ENCODE assay signal across 18 cellular contexts in genomic region chr5:151454166-151454565, GRCh38. TPM values are rescaled to one million over a fixed set of nuclear protein-coding genes. Genes with fewer than 3 reads are reported as not detected.
DNase-seq lines count a peak whose midpoint lies in the region; ATAC-seq and TF ChIP-seq lines count a peak whose summit lies in the region.
"Had no signal": no experiment of that assay in that cellular context is flagged by ENCODE, and none has a peak within 500 bp of the region (broad histone marks: within the 10 kb centered on the region; RNA-seq: fewer than 3 reads in every experiment).

No MANE protein-coding gene starts in this region.

- no peak for ATAC-seq in left lobe of liver
- ATAC-seq: effector memory CD8-positive, alpha-beta T cell; Panc1 had no signal

- H3K9me3 ChIP-seq in osteoblast (ENCODE audit: low read depth, low read length): no peaks in the 10 kb centered on the region
- no peaks in the 10 kb centered on the region for H3K9me3 ChIP-seq in ovary
- no peaks in the 10 kb centered on the region for H3K9me3 ChIP-seq in CD8-positive, alpha-beta memory T cell (ENCODE audit: low read length)
- H3K9me3 ChIP-seq: sigmoid colon had no signal

- no peaks in the 10 kb centered on the region for H3K9me3 Mint-ChIP-seq in CD8-positive, alpha-beta memory T cell
- H3K9me3 Mint-ChIP-seq: effector memory CD8-positive, alpha-beta T cell; neural crest cell had no signal

- peaks cover 0 to 13% (median 3%) of the 10 kb centered on the region in 3 donors for H3K36me3 Mint-ChIP-seq in CD8-positive, alpha-beta memory T cell

- H3K4me3 Mint-ChIP-seq in CD8-positive, alpha-beta memory T cell: no peak overlapping the region
- H3K4me3 Mint-ChIP-seq: effector memory CD8-positive, alpha-beta T cell; neural crest cell had no signal

- no peak overlapping the region for H3K4me2 ChIP-seq in osteoblast (ENCODE audit: insufficient read depth, low read length)

- no peaks in the 10 kb centered on the region for H3K27me3 Mint-ChIP-seq in CD8-positive, alpha-beta memory T cell
- H3K27me3 Mint-ChIP-seq: effector memory CD8-positive, alpha-beta T cell had no signal

- peak overlapping the region; percentile 35 for H3K27ac ChIP-seq in angular gyrus (ENCODE audit: low read depth, low read length)
- H3K27ac ChIP-seq in osteoblast (ENCODE audit: low read depth, low read length): no peak overlapping the region
- no peak overlapping the region for H3K27ac ChIP-seq in ovary
- no peak overlapping the region for H3K27ac ChIP-seq in CD8-positive, alpha-beta memory T cell (ENCODE audit: low read depth, low read length)
- H3K27ac ChIP-seq: sigmoid colon had no signal

- no peak overlapping the region for H3K27ac Mint-ChIP-seq in CD8-positive, alpha-beta memory T cell
- H3K27ac Mint-ChIP-seq: effector memory CD8-positive, alpha-beta T cell had no signal

- no peak overlapping the region for H3K4me3 ChIP-seq in LNCaP clone FGC (ENCODE audit: low read depth, low read length)
- H3K4me3 ChIP-seq in osteoblast (ENCODE audit: insufficient read depth, low read length): no peak overlapping the region
- no peak overlapping the region for H3K4me3 ChIP-seq in ovary
- H3K4me3 ChIP-seq in CD8-positive, alpha-beta memory T cell (ENCODE audit: low read length): no peak overlapping the region
- H3K4me3 ChIP-seq: lung, sigmoid colon had no signal

- intact Hi-C loops in ovary (cut with DNase I): loop anchor here in 2 of 4 donors (5.0 to 10.0 kb wide), 2 partner anchors 198 to 291 kb away; no protein-coding TSS in a partner anchor

- H3K27me3 ChIP-seq in osteoblast (ENCODE audit: insufficient read depth, low read length) (no peaks in the 10 kb centered on the region), ovary (no peaks in the 10 kb centered on the region)
- no peaks in the 10 kb centered on the region for H3K27me3 ChIP-seq in CD8-positive, alpha-beta memory T cell (ENCODE audit: insufficient read depth, low read length, poor library complexity, severe bottlenecking)
- H3K27me3 ChIP-seq: sigmoid colon had no signal

- H2AFZ ChIP-seq in osteoblast (ENCODE audit: low read length): no peak overlapping the region

- H3K79me2 ChIP-seq in osteoblast (ENCODE audit: insufficient read depth, low read length): peaks cover 60% of the 10 kb centered on the region

- TF ChIP-seq CTCF in LNCaP clone FGC (IDR thresholded peaks at IDR 0.05; ENCODE audit: control insufficient read depth, extremely low read depth, insufficient read depth) (no peak), osteoblast (IDR thresholded peaks at IDR 0.05; ENCODE audit: extremely low read depth, low read depth, low read length) (no peak), ovary (IDR thresholded peaks at IDR 0.05) (no peak)

- H3K4me1 ChIP-seq in osteoblast (ENCODE audit: insufficient read depth, low read length): peaks cover 12% of the 10 kb centered on the region
- peaks cover 2% of the 10 kb centered on the region for H3K4me1 ChIP-seq in ovary (ENCODE audit: insufficient read depth)
- H3K4me1 ChIP-seq in CD8-positive, alpha-beta memory T cell (ENCODE audit: insufficient read depth, low read length): no peaks in the 10 kb centered on the region

- CTCF ChIA-PET in CD8-positive, alpha-beta memory T cell (lab: Charles Lee): no interaction called here

- peaks cover 6 to 7% (median 7%) of the 10 kb centered on the region in 3 donors for H3K4me1 Mint-ChIP-seq in CD8-positive, alpha-beta memory T cell

- H3K36me3 ChIP-seq in osteoblast (ENCODE audit: insufficient read depth, low read length) (no peaks in the 10 kb centered on the region), ovary (no peaks in the 10 kb centered on the region)
- no peaks in the 10 kb centered on the region for H3K36me3 ChIP-seq in CD8-positive, alpha-beta memory T cell (ENCODE audit: insufficient read depth, low read length)
- H3K36me3 ChIP-seq: sigmoid colon had no signal

- peak; percentile 69 for DNase-seq in ELF-1 (ENCODE audit: low read depth, low spot score)
- DNase-seq in LNCaP clone FGC (ENCODE audit: low read depth): peak; percentile 77
- DNase-seq in osteoblast (ENCODE audit: insufficient read length, low spot score, missing footprints): peak; percentile 34
- no peak for DNase-seq in ovary
- no peak for DNase-seq in left lobe of liver (ENCODE audit: low spot score)
- no peak for DNase-seq in NCI-H2227 treated with DMSO at 0.1 percent for 48 hours (lab: John Stamatoyannopoulos, UW)
- no peak for DNase-seq in CD8-positive, alpha-beta memory T cell
- DNase-seq: activated naive CD4-positive, alpha-beta T cell treated with anti-CD3 and anti-CD28 coated beads, Interleukin-2, amount 50 U/mL, for 16 hours; AML-193; DMS 273 treated with DMSO at 0.1 percent for 48 hours; effector memory CD8-positive, alpha-beta T cell; sigmoid colon; stimulated activated CD4-positive, alpha-beta T cell treated with anti-CD3 and anti-CD28 coated beads, Interleukin-4, amount 100 ng/mL, for 4 hours; T-helper 1 cell had no signal

- no peak for TF ChIP-seq POLR2A in ovary (IDR thresholded peaks at IDR 0.05)

- TF ChIP-seq EP300 in ovary (IDR thresholded peaks at IDR 0.05): no peak

- POLR2A ChIA-PET in CD8-positive, alpha-beta memory T cell (lab: Charles Lee): no interaction called here

- WGBS in ovary, 3 donors: 92 to 96% (median 93%) methylated on average over 2 of the region's 2 CpGs

- no peaks in the 10 kb centered on the region for H4K20me1 ChIP-seq in osteoblast (ENCODE audit: insufficient read depth, low read length)

RNA-seq across cellular contexts. Expression of gene SLC36A1, which starts 6.8 kb away (rescaled TPM):
- total RNA-seq in osteoblast: 19.5 and 22.7 TPM in 2 replicates
- 1 to 10 TPM; 3.6 to 9.7 (median 5.4) TPM for total RNA-seq in ovary
- 1 to 10 TPM; 1.9 to 6.0 TPM for polyA plus RNA-seq in ovary
- 3.2 TPM for total RNA-seq in left lobe of liver
- 1 to 10 TPM; 6.8 to 7.2 TPM for total RNA-seq in CD8-positive, alpha-beta memory T cell
- 1.9 TPM for polyA plus RNA-seq in CD8-positive, alpha-beta memory T cell

Comparison
In these comparisons a context has a peak if more than half of its experiments do, and no peak if none do; other contexts are left out.
1. DNase-seq: peak in ELF-1 (single experiment), LNCaP clone FGC (single experiment) and osteoblast (single experiment); none in ovary (0 of 5), left lobe of liver (single experiment), NCI-H2227 treated with DMSO at 0.1 percent for 48 hours (single experiment) and CD8-positive, alpha-beta memory T cell (0 of 5).